Comparison of ENCODE assay signal across 8 cellular contexts in genomic region chr18:23438046-23438377, GRCh38. TPM values are rescaled to one million over a fixed set of nuclear protein-coding genes. Genes with fewer than 3 reads are reported as not detected.
A peak's percentile ranks its signal among the peaks of the same experiment; 100 is the strongest.
DNase-seq lines count a peak whose midpoint lies in the region; ATAC-seq and TF ChIP-seq lines count a peak whose summit lies in the region.

No MANE protein-coding gene starts in this region.

- H3K9me3 ChIP-seq in iPS-18c (ENCODE audit: control insufficient read depth, insufficient read depth, low read length): no peaks in the 10 kb centered on the region

- ATAC-seq in activated CD8-positive, alpha-beta T cell treated with anti-CD3 and anti-CD28 coated beads for 36 hours: no peak
- ATAC-seq in stimulated activated naive CD8-positive, alpha-beta T cell treated with anti-CD3 and anti-CD28 coated beads, Interleukin-15, amount 100 ng/mL, for 72 hours: no peak
- ATAC-seq in HG03432 (IDR thresholded peaks at IDR 0.05; ENCODE audit: unreplicated experiment) (no peak), HG03039 (IDR thresholded peaks at IDR 0.05; ENCODE audit: unreplicated experiment) (no peak)

- CTCF ChIA-PET in activated CD8-positive, alpha-beta T cell treated with anti-CD3 and anti-CD28 coated beads for 36 hours (lab: Charles Lee): interaction anchor here (1.4 to 1.5 kb wide), 2 partner anchors 26 to 61 kb away, joined by 3 read pairs; no protein-coding TSS in a partner anchor

- intact Hi-C loops in activated CD8-positive, alpha-beta T cell treated with anti-CD3 and anti-CD28 coated beads for 36 hours (cut with micrococcal nuclease): no loop called here

- no peak for TF ChIP-seq CTCF in activated CD8-positive, alpha-beta T cell treated with anti-CD3 and anti-CD28 coated beads for 36 hours (IDR thresholded peaks at IDR 0.05)

- H3K36me3 Mint-ChIP-seq in activated CD8-positive, alpha-beta T cell treated with anti-CD3 and anti-CD28 coated beads for 36 hours (ENCODE audit: low read depth): no peaks in the 10 kb centered on the region

- H3K9me3 Mint-ChIP-seq in activated CD8-positive, alpha-beta T cell treated with anti-CD3 and anti-CD28 coated beads for 36 hours: no peaks in the 10 kb centered on the region
- H3K9me3 Mint-ChIP-seq in stimulated activated naive CD8-positive, alpha-beta T cell treated with anti-CD3 and anti-CD28 coated beads, Interleukin-15, amount 100 ng/mL, for 72 hours: no peaks in the 10 kb centered on the region

- H3K27me3 Mint-ChIP-seq in activated CD8-positive, alpha-beta T cell treated with anti-CD3 and anti-CD28 coated beads for 36 hours: no peaks in the 10 kb centered on the region
- H3K27me3 Mint-ChIP-seq in stimulated activated naive CD8-positive, alpha-beta T cell treated with anti-CD3 and anti-CD28 coated beads, Interleukin-15, amount 100 ng/mL, for 72 hours: no peaks in the 10 kb centered on the region

- H3K4me3 ChIP-seq in iPS-18c (ENCODE audit: insufficient read depth, low read depth, low read length): peak overlapping the region; percentile 68; the same call in 1 of the 2 replicates

- POLR2A ChIA-PET in activated CD8-positive, alpha-beta T cell treated with anti-CD3 and anti-CD28 coated beads for 36 hours (lab: Charles Lee): no interaction called here

- H3K27ac Mint-ChIP-seq in activated CD8-positive, alpha-beta T cell treated with anti-CD3 and anti-CD28 coated beads for 36 hours: no peak overlapping the region
- peak overlapping the region in 1 of 2 donors; percentile 71 for H3K27ac Mint-ChIP-seq in stimulated activated naive CD8-positive, alpha-beta T cell treated with anti-CD3 and anti-CD28 coated beads, Interleukin-15, amount 100 ng/mL, for 72 hours

- DNase-seq in NCI-H748 treated with DMSO at 0.1 percent for 48 hours (lab: John Stamatoyannopoulos, UW) (peak; percentile 36), NCI-H748 (lab: John Stamatoyannopoulos, UW; ENCODE audit: unreplicated experiment) (no peak), NCI-H526 (lab: John Stamatoyannopoulos, UW) (no peak)
- no peak for DNase-seq in activated CD8-positive, alpha-beta T cell treated with anti-CD3 and anti-CD28 coated beads for 36 hours
- no peak for DNase-seq in stimulated activated naive CD8-positive, alpha-beta T cell treated with anti-CD3 and anti-CD28 coated beads, Interleukin-15, amount 100 ng/mL, for 72 hours

- peaks cover 13% of the 10 kb centered on the region for H3K4me1 Mint-ChIP-seq in activated CD8-positive, alpha-beta T cell treated with anti-CD3 and anti-CD28 coated beads for 36 hours (ENCODE audit: low read depth)
- peaks cover 27% of the 10 kb centered on the region for H3K4me1 Mint-ChIP-seq in stimulated activated naive CD8-positive, alpha-beta T cell treated with anti-CD3 and anti-CD28 coated beads, Interleukin-15, amount 100 ng/mL, for 72 hours

- peak overlapping the region; percentile 91 for H3K4me3 Mint-ChIP-seq in activated CD8-positive, alpha-beta T cell treated with anti-CD3 and anti-CD28 coated beads for 36 hours
- H3K4me3 Mint-ChIP-seq in stimulated activated naive CD8-positive, alpha-beta T cell treated with anti-CD3 and anti-CD28 coated beads, Interleukin-15, amount 100 ng/mL, for 72 hours: peak overlapping the region; percentile 92

RNA-seq across cellular contexts. Expression of gene RIOK3, which starts 15.1 kb away (rescaled TPM):
- 10 to 100 TPM; 74.7 to 81.3 TPM for total RNA-seq in activated CD8-positive, alpha-beta T cell treated with anti-CD3 and anti-CD28 coated beads for 36 hours
